Comparison of ENCODE assay signal across 25 cellular contexts in genomic region chr6:22221211-22221610, GRCh38.
A peak's percentile ranks its signal among the peaks of the same experiment; 100 is the strongest.
DNase-seq lines count a peak whose midpoint lies in the region; ATAC-seq and TF ChIP-seq lines count a peak whose summit lies in the region.
"Had no signal": no experiment of that assay in that cellular context is flagged by ENCODE, and none has a peak within 500 bp of the region (broad histone marks: within the 10 kb centered on the region; RNA-seq: fewer than 3 reads in every experiment).

No MANE protein-coding gene starts in this region.

- peaks cover 3% of the 10 kb centered on the region; the same call in 1 of the 2 replicates for H3K9me3 Mint-ChIP-seq in WTC11
- H3K9me3 Mint-ChIP-seq: activated B cell treated with CpG ODN at 0.5 μM for 24 hours; activated naive CD4-positive, alpha-beta T cell treated with anti-CD3 and anti-CD28 coated beads for 36 hours had no signal

- H3K27me3 Mint-ChIP-seq in WTC11 (ENCODE audit: low read depth): no peaks in the 10 kb centered on the region
- H3K27me3 Mint-ChIP-seq: activated B cell treated with CpG ODN at 0.5 μM for 24 hours had no signal

- peak overlapping the region; percentile 93 for H3K27ac Mint-ChIP-seq in WTC11
- H3K27ac Mint-ChIP-seq: activated B cell treated with CpG ODN at 0.5 μM for 24 hours; activated naive CD4-positive, alpha-beta T cell treated with anti-CD3 and anti-CD28 coated beads for 36 hours; stimulated activated effector memory CD8-positive, alpha-beta T cell treated with anti-CD3 and anti-CD28 coated beads, Interleukin-12 subunit alpha, Interleukin-12 subunit beta, amount 100 ng/mL, for 72 hours had no signal

- ATAC-seq in WTC11: no peak
- ATAC-seq: gastroesophageal sphincter; lower lobe of right lung; sciatic nerve; stimulated activated effector memory CD8-positive, alpha-beta T cell treated with anti-CD3 and anti-CD28 coated beads, Interleukin-12 subunit alpha, Interleukin-12 subunit beta, amount 100 ng/mL, for 72 hours had no signal

- H3K9me3 ChIP-seq in effector memory CD4-positive, alpha-beta T cell (ENCODE audit: control insufficient read depth, low read length): no peaks in the 10 kb centered on the region
- H3K9me3 ChIP-seq: BLaER1, esophagus muscularis mucosa, gastroesophageal sphincter, lower lobe of right lung, Peyer's patch, upper lobe of left lung had no signal

- no peaks in the 10 kb centered on the region for H3K36me3 ChIP-seq in effector memory CD4-positive, alpha-beta T cell (ENCODE audit: control insufficient read depth, insufficient read depth, low read length)
- H3K36me3 ChIP-seq: BLaER1, esophagus muscularis mucosa, gastroesophageal sphincter, lower lobe of right lung, Peyer's patch, upper lobe of left lung had no signal

- no peak for TF ChIP-seq CTCF in WTC11 (IDR thresholded peaks at IDR 0.05)

- H3K27me3 ChIP-seq in effector memory CD4-positive, alpha-beta T cell (replicated peaks; ENCODE audit: control insufficient read depth, insufficient read depth, low read length, poor library complexity, severe bottlenecking): no peaks in the 10 kb centered on the region
- H3K27me3 ChIP-seq: BLaER1, esophagus muscularis mucosa, gastroesophageal sphincter, Peyer's patch, upper lobe of left lung had no signal

- peaks cover 41% of the 10 kb centered on the region for H3K4me1 Mint-ChIP-seq in WTC11
- H3K4me1 Mint-ChIP-seq: activated B cell treated with CpG ODN at 0.5 μM for 24 hours; stimulated activated effector memory CD8-positive, alpha-beta T cell treated with anti-CD3 and anti-CD28 coated beads, Interleukin-12 subunit alpha, Interleukin-12 subunit beta, amount 100 ng/mL, for 72 hours had no signal

- H3K36me3 Mint-ChIP-seq in WTC11: peaks cover 15% of the 10 kb centered on the region; the same call in 1 of the 2 replicates
- H3K36me3 Mint-ChIP-seq: stimulated activated effector memory CD8-positive, alpha-beta T cell treated with anti-CD3 and anti-CD28 coated beads, Interleukin-12 subunit alpha, Interleukin-12 subunit beta, amount 100 ng/mL, for 72 hours had no signal

- peak overlapping the region; percentile 57 for H3K4me3 Mint-ChIP-seq in WTC11
- H3K4me3 Mint-ChIP-seq: activated B cell treated with CpG ODN at 0.5 μM for 24 hours; activated naive CD4-positive, alpha-beta T cell treated with anti-CD3 and anti-CD28 coated beads for 36 hours; stimulated activated effector memory CD8-positive, alpha-beta T cell treated with anti-CD3 and anti-CD28 coated beads, Interleukin-12 subunit alpha, Interleukin-12 subunit beta, amount 100 ng/mL, for 72 hours had no signal

- no peak overlapping the region for H3K27ac ChIP-seq in effector memory CD4-positive, alpha-beta T cell (ENCODE audit: insufficient read depth, low read length, poor library complexity, severe bottlenecking)
- H3K27ac ChIP-seq: BLaER1, esophagus muscularis mucosa, gastroesophageal sphincter, lower lobe of right lung, Peyer's patch, upper lobe of left lung had no signal

- CTCF ChIA-PET in WTC11 (lab: Charles Lee): no interaction called here

- DNase-seq in HT1080 (ENCODE audit: low read depth) (peak; percentile 29), WTC11 (ENCODE audit: low spot score) (no peak), fibroblast of peridontal ligament (ENCODE audit: extremely low read depth) (peak; percentile 24), renal cortical epithelial cell (ENCODE audit: low read depth) (peak; percentile 25), hypothalamus (lab: John Stamatoyannopoulos, UW) (no peak), NCI-H1930 (lab: John Stamatoyannopoulos, UW) (no peak)
- DNase-seq in effector memory CD4-positive, alpha-beta T cell: no peak
- DNase-seq: activated B cell treated with CpG ODN at 0.5 μM for 24 hours; activated naive CD4-positive, alpha-beta T cell treated with anti-CD3 and anti-CD28 coated beads for 36 hours; effector CD8-positive, alpha-beta T cell; GDM1; kidney glomerular epithelial cell; lower lobe of right lung; NCI-H1105 treated with DMSO at 0.1 percent for 48 hours; NCI-H2029; NCI-H526; Peyer's patch; SIG-M5; stimulated activated CD4-positive, alpha-beta T cell treated with anti-CD3 and anti-CD28 coated beads, Interleukin-4, amount 100 ng/mL, for 24 hours; upper lobe of left lung had no signal

- no peak overlapping the region for H3K4me3 ChIP-seq in effector memory CD4-positive, alpha-beta T cell (ENCODE audit: insufficient read depth, low read depth, low read length, poor library complexity, severe bottlenecking)
- H3K4me3 ChIP-seq: BLaER1, esophagus muscularis mucosa, gastroesophageal sphincter, lower lobe of right lung, Peyer's patch, upper lobe of left lung had no signal

- POLR2A ChIA-PET in WTC11 (lab: Charles Lee): interaction anchor here (1.9 kb wide), 1 partner anchor 628 kb away, joined by 6 read pairs; the partner anchor contains the start of gene SOX4

- no peaks in the 10 kb centered on the region for H3K4me1 ChIP-seq in effector memory CD4-positive, alpha-beta T cell (ENCODE audit: control insufficient read depth, insufficient read depth, low read length, poor library complexity, severe bottlenecking)
- H3K4me1 ChIP-seq: BLaER1, esophagus muscularis mucosa, gastroesophageal sphincter, lower lobe of right lung, Peyer's patch, upper lobe of left lung had no signal

TF ChIP-seq in WTC11, 78 proteins besides CTCF, POLR2A, EP300 and RAD21 (continues in another document):
- TF ChIP-seq ARID4B (CRISPR knock-in tag; IDR thresholded peaks at IDR 0.05; ENCODE audit: borderline replicate concordance): no peak
- no peak for TF ChIP-seq ZNF396 (CRISPR knock-in tag; IDR thresholded peaks at IDR 0.05; ENCODE audit: borderline replicate concordance)
- no peak for TF ChIP-seq ZNF232 (CRISPR knock-in tag; IDR thresholded peaks at IDR 0.05)
- no peak for TF ChIP-seq NFATC4 (CRISPR knock-in tag; IDR thresholded peaks at IDR 0.05)
- TF ChIP-seq ZNF512 (CRISPR knock-in tag; IDR thresholded peaks at IDR 0.05; ENCODE audit: borderline replicate concordance): no peak

Comparison
In these comparisons a context has a peak if more than half of its experiments do, and no peak if none do; other contexts are left out.
1. DNase-seq: peak in HT1080 (single experiment), fibroblast of peridontal ligament (single experiment) and renal cortical epithelial cell (single experiment); none in WTC11 (single experiment), hypothalamus (0 of 51), NCI-H1930 (0 of 2) and effector memory CD4-positive, alpha-beta T cell (0 of 3).